ENCODE assay signal across 10 cellular contexts in genomic region chr17:82753516-82753915, GRCh38. TPM values are rescaled to one million over a fixed set of nuclear protein-coding genes. Genes with fewer than 3 reads are reported as not detected.
DNase-seq lines count a peak whose midpoint lies in the region; ATAC-seq and TF ChIP-seq lines count a peak whose summit lies in the region.
"Had no signal": no experiment of that assay in that cellular context is flagged by ENCODE, and none has a peak within 500 bp of the region (broad histone marks: within the 10 kb centered on the region; RNA-seq: fewer than 3 reads in every experiment).

No MANE protein-coding gene starts in this region.

- POLR2A ChIA-PET in activated CD8-positive, alpha-beta T cell treated with anti-CD3 and anti-CD28 coated beads for 36 hours (lab: Charles Lee) = no interaction called here

- H3K27me3 ChIP-seq in HAP-1 (ENCODE audit: low read depth) (no peaks in the 10 kb centered on the region), lower lobe of right lung (ENCODE audit: low read depth) (no peaks in the 10 kb centered on the region)

- H3K4me1 Mint-ChIP-seq in CD14-positive monocyte = peaks cover 25% of the 10 kb centered on the region
- H3K4me1 Mint-ChIP-seq in activated CD8-positive, alpha-beta T cell treated with anti-CD3 and anti-CD28 coated beads for 36 hours (ENCODE audit: low read depth) = peaks cover 23% of the 10 kb centered on the region

- H3K4me3 ChIP-seq in HAP-1 (peak overlapping the region; percentile 87), lower lobe of right lung (no peak overlapping the region)

- no peaks in the 10 kb centered on the region for H3K9me3 ChIP-seq in HAP-1
- no peaks in the 10 kb centered on the region for H3K9me3 ChIP-seq in lower lobe of right lung

- no peak for TF ChIP-seq CTCF in CD14-positive monocyte (IDR thresholded peaks at IDR 0.05)
- no peak for TF ChIP-seq CTCF in activated CD8-positive, alpha-beta T cell treated with anti-CD3 and anti-CD28 coated beads for 36 hours (IDR thresholded peaks at IDR 0.05)
- TF ChIP-seq CTCF in lower lobe of right lung (IDR thresholded peaks at IDR 0.05) = no peak
- TF ChIP-seq CTCF in GM20000 (IDR thresholded peaks at IDR 0.05; ENCODE audit: extremely low read depth, missing control alignments) = no peak

- H3K4me3 Mint-ChIP-seq in CD14-positive monocyte = peak overlapping the region; percentile 35 to 80
- peak overlapping the region; percentile 86 for H3K4me3 Mint-ChIP-seq in activated CD8-positive, alpha-beta T cell treated with anti-CD3 and anti-CD28 coated beads for 36 hours

- H3K4me1 ChIP-seq in HAP-1 = peaks cover 22% of the 10 kb centered on the region
- H3K4me1 ChIP-seq in lower lobe of right lung = peaks cover 14% of the 10 kb centered on the region

- intact Hi-C loops in CD14-positive monocyte (cut with micrococcal nuclease) (loop anchor here (5.0 kb wide), 3 partner anchors 36 to 106 kb away; partner anchors contain the start of genes FN3KRP (in 1 of the 2), RAB40B (in 1 of the 2) and WDR45B (in 1 of the 2)), lower lobe of right lung (cut with DNase I) (no loop called here)
- intact Hi-C loops in activated CD8-positive, alpha-beta T cell treated with anti-CD3 and anti-CD28 coated beads for 36 hours (cut with micrococcal nuclease) = loop anchor here (10.0 kb wide), 1 partner anchor 89 kb away; no protein-coding TSS in a partner anchor

- H3K9me3 Mint-ChIP-seq in CD14-positive monocyte = peaks cover 0 to 15% (median 4%) of the 10 kb centered on the region in 7 donors
- H3K9me3 Mint-ChIP-seq in activated CD8-positive, alpha-beta T cell treated with anti-CD3 and anti-CD28 coated beads for 36 hours = no peaks in the 10 kb centered on the region

- in situ Hi-C loops in HAP-1 (cut with MboI; ENCODE audit: low sequenced_read_pairs) = no loop called here

- H3K27me3 Mint-ChIP-seq in CD14-positive monocyte (ENCODE audit: low read depth in 3 of 3) = peaks cover 1 to 24% (median 6%) of the 10 kb centered on the region in 3 donors
- H3K27me3 Mint-ChIP-seq in activated CD8-positive, alpha-beta T cell treated with anti-CD3 and anti-CD28 coated beads for 36 hours = no peaks in the 10 kb centered on the region

- H3K36me3 Mint-ChIP-seq in CD14-positive monocyte = peaks cover 15 to 24% of the 10 kb centered on the region in 2 donors
- H3K36me3 Mint-ChIP-seq in activated CD8-positive, alpha-beta T cell treated with anti-CD3 and anti-CD28 coated beads for 36 hours (ENCODE audit: low read depth) = peaks cover 19% of the 10 kb centered on the region

- no peak for ATAC-seq in activated CD8-positive, alpha-beta T cell treated with anti-CD3 and anti-CD28 coated beads for 36 hours
- no peak for ATAC-seq in lower lobe of right lung
- no peak for ATAC-seq in HG02588 (IDR thresholded peaks at IDR 0.05; ENCODE audit: unreplicated experiment)

- H3K27ac Mint-ChIP-seq in CD14-positive monocyte = peak overlapping the region in 2 of 7 donors; percentile 18 to 57
- no peak overlapping the region for H3K27ac Mint-ChIP-seq in activated CD8-positive, alpha-beta T cell treated with anti-CD3 and anti-CD28 coated beads for 36 hours

- CTCF ChIA-PET in activated CD8-positive, alpha-beta T cell treated with anti-CD3 and anti-CD28 coated beads for 36 hours (lab: Charles Lee) = interaction anchor here (1.2 kb wide), 1 partner anchor 13 kb away, joined by 4 read pairs; no protein-coding TSS in a partner anchor

- H3K27ac ChIP-seq in lower lobe of right lung = no peak overlapping the region

- H3K36me3 ChIP-seq in HAP-1 (replicated peaks) = peaks cover 28% of the 10 kb centered on the region
- H3K36me3 ChIP-seq in lower lobe of right lung = no peaks in the 10 kb centered on the region

- DNase-seq in CD14-positive monocyte (ENCODE audit: low spot score) (no peak), HAP-1 (ENCODE audit: low spot score in 2 of 2) (peak; percentile 34 to 62), lower lobe of right lung (peak; percentile 35), GM20000 (ENCODE audit: low spot score) (no peak), DMS 273 treated with DMSO at 0.1 percent for 48 hours (lab: John Stamatoyannopoulos, UW) (no peak)
- DNase-seq in activated CD8-positive, alpha-beta T cell treated with anti-CD3 and anti-CD28 coated beads for 36 hours = no peak
- no peak for DNase-seq in stimulated activated CD4-positive, alpha-beta T cell treated with anti-CD3 and anti-CD28 coated beads, Interleukin-12 subunit alpha, Interleukin-12 subunit beta, amount 100 ng/mL, for 4 hours
- DNase-seq: DMS53, small intestine had no signal

RNA-seq across cellular contexts. Expression of gene TBCD, which starts 1.7 kb away (rescaled TPM):
- 10 to 100 TPM; 54.7 to 74.0 TPM for polyA plus RNA-seq in CD14-positive monocyte
- 10 to 100 TPM; 77.8 to 85.8 TPM for total RNA-seq in activated CD8-positive, alpha-beta T cell treated with anti-CD3 and anti-CD28 coated beads for 36 hours
- 84.8 TPM for total RNA-seq in lower lobe of right lung

RNA-seq across cellular contexts. Expression of gene FN3K, which starts 18.1 kb away (rescaled TPM):
- polyA plus RNA-seq in CD14-positive monocyte = not detected
- 1 to 10 TPM in 1 of 2 experiments, under 1 TPM in 1; 0.96 to 1.2 TPM for total RNA-seq in activated CD8-positive, alpha-beta T cell treated with anti-CD3 and anti-CD28 coated beads for 36 hours
- 27.9 TPM for total RNA-seq in lower lobe of right lung

RNA-seq across cellular contexts. Expression of gene FN3KRP, which starts 37.0 kb away (rescaled TPM):
- 10 to 100 TPM; 16.5 to 23.2 TPM for polyA plus RNA-seq in CD14-positive monocyte
- total RNA-seq in activated CD8-positive, alpha-beta T cell treated with anti-CD3 and anti-CD28 coated beads for 36 hours = 10 to 100 TPM; 28.3 to 32.8 TPM
- 28.1 TPM for total RNA-seq in lower lobe of right lung

RNA-seq across cellular contexts. Expression of gene RAB40B, which starts 55.0 kb away (rescaled TPM):
- under 1 TPM; 0.75 to 0.95 TPM for polyA plus RNA-seq in CD14-positive monocyte
- total RNA-seq in activated CD8-positive, alpha-beta T cell treated with anti-CD3 and anti-CD28 coated beads for 36 hours = 1 to 10 TPM; 1.6 to 3.4 TPM
- 10.2 TPM for total RNA-seq in lower lobe of right lung

Comparison
In these comparisons a context has a peak if more than half of its experiments do, and no peak if none do; other contexts are left out.
1. DNase-seq: peak in HAP-1 (2 of 2) and lower lobe of right lung (single experiment); none in CD14-positive monocyte (single experiment), activated CD8-positive, alpha-beta T cell treated with anti-CD3 and anti-CD28 coated beads for 36 hours (single experiment), GM20000 (single experiment), DMS 273 treated with DMSO at 0.1 percent for 48 hours (single experiment) and stimulated activated CD4-positive, alpha-beta T cell treated with anti-CD3 and anti-CD28 coated beads, Interleukin-12 subunit alpha, Interleukin-12 subunit beta, amount 100 ng/mL, for 4 hours (single experiment).
2. RNA of gene FN3K, which starts 18.1 kb away (total RNA-seq): 27.9 TPM in lower lobe of right lung (single experiment); 0.96 to 1.2 TPM in activated CD8-positive, alpha-beta T cell treated with anti-CD3 and anti-CD28 coated beads for 36 hours; every median in the first group is over 10 times any median in the second.